11 cellular contexts compared by ENCODE assay signal in the genomic region with DNA sequence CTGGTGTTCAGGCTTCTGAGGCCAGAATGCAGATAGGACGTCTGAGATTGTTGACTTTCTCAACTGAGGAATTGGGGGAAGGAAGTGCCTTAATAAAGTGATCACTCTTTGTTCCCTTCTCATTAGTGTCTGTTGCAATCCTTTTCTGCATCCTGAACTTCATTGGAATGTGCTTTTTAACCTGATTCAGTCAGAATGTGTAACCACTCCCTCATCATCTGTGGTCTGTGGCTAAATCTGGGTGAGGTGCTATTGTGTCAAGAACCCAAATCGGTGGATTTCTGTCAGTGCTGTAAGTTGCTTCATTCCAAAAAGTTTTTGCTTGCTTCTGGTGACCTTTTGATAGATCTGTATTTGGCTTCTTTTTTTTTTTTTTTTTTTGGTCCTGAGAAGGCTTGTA. TPM values are rescaled to one million over a fixed set of nuclear protein-coding genes. Genes with fewer than 3 reads are reported as not detected.
DNase-seq lines count a peak whose midpoint lies in the region; ATAC-seq and TF ChIP-seq lines count a peak whose summit lies in the region.
"Had no signal": no experiment of that assay in that cellular context is flagged by ENCODE, and none has a peak within 500 bp of the region (broad histone marks: within the 10 kb centered on the region; RNA-seq: fewer than 3 reads in every experiment).

No MANE protein-coding gene starts in this region.

- peaks cover 60% of the 10 kb centered on the region for H3K36me3 Mint-ChIP-seq in activated CD8-positive, alpha-beta memory T cell treated with anti-CD3 and anti-CD28 coated beads, Interleukin-2, amount 10 ng/mL, durations not matched to agents 7 days and 5 days
- H3K36me3 Mint-ChIP-seq in stimulated activated effector memory CD8-positive, alpha-beta T cell treated with anti-CD3 and anti-CD28 coated beads, Interleukin-12 subunit alpha, Interleukin-12 subunit beta, amount 100 ng/mL, for 72 hours, result peaks cover 100% of the 10 kb centered on the region

- intact Hi-C loops in spleen (cut with DNase I; ENCODE audit: low total_unique reads), result no loop called here

- no peak overlapping the region for H3K4me3 Mint-ChIP-seq in activated CD8-positive, alpha-beta memory T cell treated with anti-CD3 and anti-CD28 coated beads, Interleukin-2, amount 10 ng/mL, durations not matched to agents 7 days and 5 days
- no peak overlapping the region for H3K4me3 Mint-ChIP-seq in stimulated activated effector memory CD8-positive, alpha-beta T cell treated with anti-CD3 and anti-CD28 coated beads, Interleukin-12 subunit alpha, Interleukin-12 subunit beta, amount 100 ng/mL, for 72 hours

- TF ChIP-seq POLR2A in spleen (IDR thresholded peaks at IDR 0.05), result no peak

- no peaks in the 10 kb centered on the region for H3K9me3 Mint-ChIP-seq in activated CD8-positive, alpha-beta memory T cell treated with anti-CD3 and anti-CD28 coated beads, Interleukin-2, amount 10 ng/mL, durations not matched to agents 7 days and 5 days (ENCODE audit: low read depth)
- H3K9me3 Mint-ChIP-seq in stimulated activated effector memory CD8-positive, alpha-beta T cell treated with anti-CD3 and anti-CD28 coated beads, Interleukin-12 subunit alpha, Interleukin-12 subunit beta, amount 100 ng/mL, for 72 hours, result no peaks in the 10 kb centered on the region

- peaks cover 64% of the 10 kb centered on the region for H3K4me1 Mint-ChIP-seq in activated CD8-positive, alpha-beta memory T cell treated with anti-CD3 and anti-CD28 coated beads, Interleukin-2, amount 10 ng/mL, durations not matched to agents 7 days and 5 days
- H3K4me1 Mint-ChIP-seq in stimulated activated effector memory CD8-positive, alpha-beta T cell treated with anti-CD3 and anti-CD28 coated beads, Interleukin-12 subunit alpha, Interleukin-12 subunit beta, amount 100 ng/mL, for 72 hours, result peaks cover 59% of the 10 kb centered on the region

- CTCF ChIA-PET in activated CD8-positive, alpha-beta memory T cell treated with anti-CD3 and anti-CD28 coated beads, Interleukin-2, amount 10 ng/mL, durations not matched to agents 7 days and 5 days (lab: Charles Lee), result no interaction called here

- peak; percentile 60 for ATAC-seq in activated CD8-positive, alpha-beta memory T cell treated with anti-CD3 and anti-CD28 coated beads, Interleukin-2, amount 10 ng/mL, durations not matched to agents 7 days and 5 days
- ATAC-seq in stimulated activated effector memory CD8-positive, alpha-beta T cell treated with anti-CD3 and anti-CD28 coated beads, Interleukin-12 subunit alpha, Interleukin-12 subunit beta, amount 100 ng/mL, for 72 hours, result peak; percentile 66
- ATAC-seq in GM19351 (IDR thresholded peaks at IDR 0.05; ENCODE audit: unreplicated experiment), result no peak

- peaks cover 10 to 91% (median 43%) of the 10 kb centered on the region in 6 donors for H3K4me1 ChIP-seq in spleen

- H3K27me3 Mint-ChIP-seq in activated CD8-positive, alpha-beta memory T cell treated with anti-CD3 and anti-CD28 coated beads, Interleukin-2, amount 10 ng/mL, durations not matched to agents 7 days and 5 days, result no peaks in the 10 kb centered on the region

- peak overlapping the region; percentile 25 for H3K27ac Mint-ChIP-seq in activated CD8-positive, alpha-beta memory T cell treated with anti-CD3 and anti-CD28 coated beads, Interleukin-2, amount 10 ng/mL, durations not matched to agents 7 days and 5 days
- H3K27ac Mint-ChIP-seq in stimulated activated effector memory CD8-positive, alpha-beta T cell treated with anti-CD3 and anti-CD28 coated beads, Interleukin-12 subunit alpha, Interleukin-12 subunit beta, amount 100 ng/mL, for 72 hours, result peak overlapping the region; percentile 74

- H3K27me3 ChIP-seq in spleen (replicated peaks in 1 of 7), result no peaks in the 10 kb centered on the region
- H3K27me3 ChIP-seq: gastrocnemius medialis had no signal

- no peaks in the 10 kb centered on the region for H3K9me3 ChIP-seq in spleen
- H3K9me3 ChIP-seq: gastrocnemius medialis had no signal

- 15 to 42% (median 25%) methylated on average over 2 of the region's 2 CpGs for WGBS in spleen, 5 donors

- DNase-seq in activated CD8-positive, alpha-beta memory T cell treated with anti-CD3 and anti-CD28 coated beads, Interleukin-2, amount 10 ng/mL, durations not matched to agents 7 days and 5 days, result peak; percentile 68
- no peak for DNase-seq in activated CD8-positive, alpha-beta memory T cell treated with anti-CD3 and anti-CD28 coated beads, Interleukin-2, amount 50 U/mL, for 48 hours
- peak; percentile 56 for DNase-seq in RPMI7951 (ENCODE audit: low read depth)
- peak; percentile 30 for DNase-seq in epidermal melanocyte (ENCODE audit: insufficient read length, low spot score)
- no peak for DNase-seq in stimulated activated effector memory CD8-positive, alpha-beta T cell treated with anti-CD3 and anti-CD28 coated beads, Interleukin-12 subunit alpha, Interleukin-12 subunit beta, amount 100 ng/mL, for 72 hours (ENCODE audit: low spot score in 2 of 2)
- no peak for DNase-seq in GM10266 (ENCODE audit: extremely low spot score)
- DNase-seq in spleen, result no peak
- DNase-seq: C1 segment of cervical spinal cord, KBM-7 had no signal

- peaks cover 2 to 100% (median 90%) of the 10 kb centered on the region in 6 donors for H3K36me3 ChIP-seq in spleen

- peak overlapping the region in 4 of 8 donors; percentile 22 to 63 (median 40) for H3K27ac ChIP-seq in spleen

- no peak for TF ChIP-seq CTCF in GM10266 (IDR thresholded peaks at IDR 0.05; ENCODE audit: control insufficient read depth, insufficient read depth, low read depth, missing control alignments)
- TF ChIP-seq CTCF in spleen (IDR thresholded peaks at IDR 0.05 in 8 of 11, conservative IDR thresholded peaks at IDR 0.05 in 3 of 11), result no peak

- no peak overlapping the region for H3K4me3 ChIP-seq in spleen
- H3K4me3 ChIP-seq: gastrocnemius medialis had no signal

RNA-seq across cellular contexts. Expression of a gene that starts 38.2 kb away (rescaled TPM):
- total RNA-seq in activated CD8-positive, alpha-beta memory T cell treated with anti-CD3 and anti-CD28 coated beads, Interleukin-2, amount 10 ng/mL, durations not matched to agents 7 days and 5 days, result 100 to 1,000 TPM in 1 of 2 experiments, 10 to 100 TPM in 1; 92.4 to 112 TPM
- 12.5 and 15.4 TPM in 2 replicates for total RNA-seq in RPMI7951 (2014; rRNA removed; shearing (Covaris generic))
- total RNA-seq in spleen, result 100 to 1,000 TPM in 3 of 7 donors, 10 to 100 TPM in 4; 86.0 to 121 (median 97.4) TPM
- polyA plus RNA-seq in spleen, result 10 to 100 TPM in 2 of 3 donors, 1 to 10 TPM in 1; 9.8 to 24.2 (median 14.6) TPM

RNA-seq across cellular contexts. Expression of a gene that starts 53.8 kb away (rescaled TPM):
- 1 to 10 TPM; 8.6 to 9.7 TPM for total RNA-seq in activated CD8-positive, alpha-beta memory T cell treated with anti-CD3 and anti-CD28 coated beads, Interleukin-2, amount 10 ng/mL, durations not matched to agents 7 days and 5 days
- total RNA-seq in RPMI7951 (2014; rRNA removed; shearing (Covaris generic)), result 18.5 and 24.4 TPM in 2 replicates
- total RNA-seq in spleen, result 10 to 100 TPM in 6 of 7 donors, 1 to 10 TPM in 1; 8.1 to 21.8 (median 12.5) TPM
- polyA plus RNA-seq in spleen, result 1 to 10 TPM; 4.8 to 6.6 (median 5.2) TPM

Comparison
In these comparisons a context has a peak if more than half of its experiments do, and no peak if none do; other contexts are left out.
1. DNase-seq: peak in activated CD8-positive, alpha-beta memory T cell treated with anti-CD3 and anti-CD28 coated beads, Interleukin-2, amount 10 ng/mL, durations not matched to agents 7 days and 5 days (single experiment), RPMI7951 (single experiment) and epidermal melanocyte (single experiment); none in activated CD8-positive, alpha-beta memory T cell treated with anti-CD3 and anti-CD28 coated beads, Interleukin-2, amount 50 U/mL, for 48 hours (single experiment), stimulated activated effector memory CD8-positive, alpha-beta T cell treated with anti-CD3 and anti-CD28 coated beads, Interleukin-12 subunit alpha, Interleukin-12 subunit beta, amount 100 ng/mL, for 72 hours (0 of 2), GM10266 (single experiment) and spleen (single experiment).